In the genomic region with DNA sequence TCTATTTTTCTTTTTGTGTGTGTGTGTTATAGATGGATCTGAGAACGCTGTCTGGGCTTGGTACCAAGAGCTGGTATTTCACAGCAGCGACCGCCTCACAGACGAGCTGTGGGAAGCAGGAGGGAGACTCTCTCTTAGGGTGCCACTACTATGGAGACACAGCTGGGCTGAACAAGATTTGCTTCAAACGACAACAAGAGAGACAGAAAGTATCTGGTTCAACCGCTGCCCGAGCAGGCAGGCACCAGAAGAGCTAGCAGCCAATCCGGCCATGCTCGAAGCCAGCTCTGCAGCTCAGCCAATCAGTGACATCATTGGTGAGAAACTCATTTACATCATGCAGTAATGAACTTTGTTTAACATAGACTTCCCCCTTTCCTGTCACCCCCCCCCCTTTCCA, we compare ENCODE assay signal across 9 cellular contexts.
DNase-seq lines count a peak whose midpoint lies in the region; ATAC-seq and TF ChIP-seq lines count a peak whose summit lies in the region.
"Had no signal": no experiment of that assay in that cellular context is flagged by ENCODE, and none has a peak within 500 bp of the region (broad histone marks: within the 10 kb centered on the region; RNA-seq: fewer than 3 reads in every experiment).

No MANE protein-coding gene starts in this region.

- H3K18ac ChIP-seq in neuronal stem cell (ENCODE audit: low read length): no peak overlapping the region

- H4K91ac ChIP-seq in neuronal stem cell (ENCODE audit: low read depth, low read length, poor library complexity): no peak overlapping the region

- no peaks in the 10 kb centered on the region for H3K27me3 ChIP-seq in right cardiac atrium (ENCODE audit: control insufficient read depth, insufficient read depth)
- no peaks in the 10 kb centered on the region for H3K27me3 ChIP-seq in heart right ventricle
- H3K27me3 ChIP-seq in neuronal stem cell (ENCODE audit: control insufficient read depth in 3 of 3, insufficient read depth in 3 of 3, low read depth in 1 of 3, low read length in 3 of 3): no peaks in the 10 kb centered on the region
- H3K27me3 ChIP-seq: SJSA1 had no signal

- peak in 1 of 3 donors; percentile 53 for DNase-seq in right cardiac atrium
- DNase-seq in heart right ventricle: no peak
- DNase-seq in coronary artery (ENCODE audit: low spot score): no peak
- DNase-seq in neuronal stem cell (ENCODE audit: low spot score): no peak
- DNase-seq in stimulated activated CD4-positive, alpha-beta T cell treated with anti-CD3 and anti-CD28 coated beads, Interleukin-2, amount 100 ng/mL, for 48 hours: no peak
- no peak for DNase-seq in NCI-H345 (lab: John Stamatoyannopoulos, UW)

- H3K23ac ChIP-seq in neuronal stem cell (ENCODE audit: low read depth, low read length, poor library complexity): no peak overlapping the region

- H2AK5ac ChIP-seq in neuronal stem cell (ENCODE audit: low read depth, low read length): no peak overlapping the region

- no peak overlapping the region for H2BK5ac ChIP-seq in neuronal stem cell (ENCODE audit: low read length)

- no peak overlapping the region for H2BK120ac ChIP-seq in neuronal stem cell (ENCODE audit: low read depth, low read length)

- peak overlapping the region; percentile 43 for H3K4me3 ChIP-seq in right cardiac atrium (ENCODE audit: low read length)
- peak overlapping the region in 1 of 10 donors; percentile 5 for H3K4me3 ChIP-seq in heart right ventricle
- peak overlapping the region; percentile 64 for H3K4me3 ChIP-seq in coronary artery
- no peak overlapping the region for H3K4me3 ChIP-seq in neuronal stem cell (ENCODE audit: low read length in 2 of 2)
- H3K4me3 ChIP-seq: SJSA1 had no signal

- no peak overlapping the region for H2BK15ac ChIP-seq in neuronal stem cell (ENCODE audit: low read length)

- intact Hi-C loops in right cardiac atrium (cut with DNase I): no loop called here
- intact Hi-C loops in heart right ventricle (cut with DNase I): loop anchor here in 1 of 10 donors (10.0 kb wide), 1 partner anchor 56 kb away; no protein-coding TSS in a partner anchor

- no peak overlapping the region for H3K4me2 ChIP-seq in neuronal stem cell (ENCODE audit: insufficient read depth, low read length, poor library complexity, severe bottlenecking)

- no peak for TF ChIP-seq CTCF in heart right ventricle (IDR thresholded peaks at IDR 0.05)
- no peak for TF ChIP-seq CTCF in coronary artery (IDR thresholded peaks at IDR 0.05)

- no peak overlapping the region for H4K8ac ChIP-seq in neuronal stem cell (ENCODE audit: low read depth, low read length)

- H3K36me3 ChIP-seq in heart right ventricle (no peaks in the 10 kb centered on the region), neuronal stem cell (replicated peaks in 1 of 2; ENCODE audit: control insufficient read depth in 2 of 2, insufficient read depth in 2 of 2, low read length in 2 of 2) (no peaks in the 10 kb centered on the region)
- H3K36me3 ChIP-seq: SJSA1 had no signal

- H2AFZ ChIP-seq in neuronal stem cell (ENCODE audit: low read length): peak overlapping the region; percentile 70

- no peaks in the 10 kb centered on the region for H3K9me3 ChIP-seq in right cardiac atrium (ENCODE audit: control insufficient read depth, low read length)
- peaks cover 0 to under 1% (median 0%) of the 10 kb centered on the region in 11 donors for H3K9me3 ChIP-seq in heart right ventricle
- H3K9me3 ChIP-seq in neuronal stem cell (replicated peaks in 1 of 2; ENCODE audit: control insufficient read depth in 2 of 2, insufficient read depth in 1 of 2, low read depth in 1 of 2, low read length in 2 of 2): no peaks in the 10 kb centered on the region
- H3K9me3 ChIP-seq: SJSA1 had no signal

- no peak overlapping the region for H2BK12ac ChIP-seq in neuronal stem cell (ENCODE audit: low read length)

- 63% methylated on average over 9 of the region's 9 CpGs for WGBS in right cardiac atrium
- 73 to 78% methylated on average over 9 of the region's 9 CpGs for WGBS in heart right ventricle, 2 donors
- WGBS in neuronal stem cell (ENCODE audit: extremely low coverage in 2 of 2, insufficient read length in 2 of 2, insufficient replicate concordance in 1 of 2), 2 donors: no CpG with 5 or more reads among the region's 9 CpGs

- ATAC-seq in right cardiac atrium: peak in 1 of 2 donors; percentile 22
- no peak for ATAC-seq in heart right ventricle
- ATAC-seq in HG03565 (IDR thresholded peaks at IDR 0.05; ENCODE audit: unreplicated experiment): no peak
- ATAC-seq in GM21619 (IDR thresholded peaks at IDR 0.05; ENCODE audit: unreplicated experiment): no peak

- no peak overlapping the region for H3K9ac ChIP-seq in neuronal stem cell (ENCODE audit: low read depth, low read length, poor library complexity)

- H3K27ac ChIP-seq in right cardiac atrium (ENCODE audit: low read length): no peak overlapping the region
- H3K27ac ChIP-seq in heart right ventricle: no peak overlapping the region
- H3K27ac ChIP-seq in coronary artery: no peak overlapping the region
- no peak overlapping the region for H3K27ac ChIP-seq in neuronal stem cell (replicated peaks; ENCODE audit: low read length)
- H3K27ac ChIP-seq: SJSA1 had no signal

- H3K14ac ChIP-seq in neuronal stem cell (ENCODE audit: low read length): no peak overlapping the region

- H3K4me1 ChIP-seq in right cardiac atrium (ENCODE audit: control insufficient read depth, insufficient read depth, low read length) (peaks cover 1% of the 10 kb centered on the region), heart right ventricle (no peaks in the 10 kb centered on the region), neuronal stem cell (ENCODE audit: control insufficient read depth in 2 of 2, insufficient read depth in 1 of 2, low read depth in 1 of 2, low read length in 2 of 2) (peaks cover 1 to 17% of the 10 kb centered on the region in 2 donors)
- H3K4me1 ChIP-seq: SJSA1 had no signal

- H3K4ac ChIP-seq in neuronal stem cell (ENCODE audit: low read length): no peak overlapping the region

- H3K79me1 ChIP-seq in neuronal stem cell (ENCODE audit: low read depth, low read length): no peaks in the 10 kb centered on the region

Comparison
In these comparisons a context has a peak if more than half of its experiments do, and no peak if none do; other contexts are left out.
1. H3K4me3 ChIP-seq: peak in right cardiac atrium (single experiment) and coronary artery (single experiment); none in neuronal stem cell (0 of 2).